Comparison of ENCODE assay signal across 1 cellular context in genomic region chr10:102917314-102917961, GRCh38.
TF ChIP-seq lines count a peak whose summit lies in the region.

No MANE protein-coding gene starts in this region.

TF ChIP-seq in K562, 482 proteins besides CTCF, POLR2A, EP300 and RAD21 (continued from another document):
- TF ChIP-seq ZNF740 (CRISPR knock-in tag; IDR thresholded peaks at IDR 0.05) (no peak), ZNF740 (tag; IDR thresholded peaks at IDR 0.05) (no peak), FOSL1 (tag; conservative IDR thresholded peaks at IDR 0.05) (no peak), ZBTB43 (CRISPR knock-in tag; IDR thresholded peaks at IDR 0.05) (0 out of 2 replicates have a peak, but pooled peaks have one; percentile 47), CTBP1 (IDR thresholded peaks at IDR 0.05; ENCODE audit: borderline replicate concordance) (peak; percentile 34), NR4A1 (CRISPR knock-in tag; IDR thresholded peaks at IDR 0.05) (peak; percentile 52; the same call in 1 of the 2 replicates), NR4A1 (tag; IDR thresholded peaks at IDR 0.05) (no peak), HDAC1 (IDR thresholded peaks at IDR 0.05) (peak in 1 of 2 experiments; percentile 55; a peak in 1 of 4 replicates), JUND (IDR thresholded peaks at IDR 0.05; ENCODE audit: borderline replicate concordance, low read depth, low read length) (0 out of 2 replicates have a peak, but pooled peaks have one; percentile 2), JUND (tag; IDR thresholded peaks at IDR 0.05; ENCODE audit: borderline replicate concordance, low read depth, low read length) (no peak), RBFOX2 (IDR thresholded peaks at IDR 0.05; ENCODE audit: low read depth, low read length) (no peak), NKRF (IDR thresholded peaks at IDR 0.05; ENCODE audit: borderline replicate concordance) (peak; percentile 71; the same call in 1 of the 2 replicates), DDX20 (tag; IDR thresholded peaks at IDR 0.05; ENCODE audit: low read depth) (no peak), SAP30 (IDR thresholded peaks at IDR 0.05; ENCODE audit: borderline replicate concordance, insufficient read depth, low read depth, low read length, poor library complexity, severe bottlenecking) (peak; percentile 74), HINFP (tag; conservative IDR thresholded peaks at IDR 0.05; ENCODE audit: low read depth) (0 out of 2 replicates have a peak, but pooled peaks have one; percentile 35), TRIM28 (IDR thresholded peaks at IDR 0.05) (no peak), FOXP4 (CRISPR knock-in tag; IDR thresholded peaks at IDR 0.05; ENCODE audit: borderline replicate concordance) (peak; percentile 73), RB1 (IDR thresholded peaks at IDR 0.05; ENCODE audit: low read depth) (peak; percentile 91), HNRNPLL (IDR thresholded peaks at IDR 0.05; ENCODE audit: low read depth, low read length, poor library complexity, severe bottlenecking) (peak; percentile 35), MYC (IDR thresholded peaks at IDR 0.05; ENCODE audit: low read depth, low read length) (no peak), MYC (CRISPR knock-in tag; IDR thresholded peaks at IDR 0.05; ENCODE audit: borderline replicate concordance, low read depth) (0 out of 2 replicates have a peak, but pooled peaks have one; percentile 55), HMGN3 (IDR thresholded peaks at IDR 0.05; ENCODE audit: borderline replicate concordance, extremely low read depth, insufficient read length, low read depth, low read length) (peak; percentile 18), NFIC (IDR thresholded peaks at IDR 0.05) (0 out of 2 replicates have a peak, but pooled peaks have one; percentile 15), XRCC4 (IDR thresholded peaks at IDR 0.05; ENCODE audit: extremely low read depth, insufficient read depth, insufficient read length) (no peak), ZNF140 (CRISPR knock-in tag; IDR thresholded peaks at IDR 0.05) (no peak), SMAD3 (CRISPR knock-in tag; conservative IDR thresholded peaks at IDR 0.05) (0 out of 2 replicates have a peak, but pooled peaks have one; percentile 33), REST (CRISPR knock-in tag; IDR thresholded peaks at IDR 0.05; ENCODE audit: low read depth) (0 out of 2 replicates have a peak, but pooled peaks have one; percentile 27), NONO (IDR thresholded peaks at IDR 0.05; ENCODE audit: low read depth in 2 of 2, low read length in 1 of 2) (peak in 1 of 2 experiments; percentile 28; a peak in 1 of 4 replicates), LCOR (CRISPR knock-in tag; IDR thresholded peaks at IDR 0.05) (peak; percentile 84), ZNF695 (CRISPR knock-in tag; IDR thresholded peaks at IDR 0.05) (no peak), ZNF133 (CRISPR knock-in tag; IDR thresholded peaks at IDR 0.05) (no peak), ZNF212 (CRISPR knock-in tag; IDR thresholded peaks at IDR 0.05) (no peak), SMAD4 (CRISPR knock-in tag; conservative IDR thresholded peaks at IDR 0.05) (0 out of 2 replicates have a peak, but pooled peaks have one; percentile 22), ZBTB17 (CRISPR knock-in tag; IDR thresholded peaks at IDR 0.05) (0 out of 2 replicates have a peak, but pooled peaks have one; percentile 44), ZFX (CRISPR knock-in tag; IDR thresholded peaks at IDR 0.05) (peak; percentile 41; the same call in 1 of the 2 replicates), FOXO4 (CRISPR knock-in tag; IDR thresholded peaks at IDR 0.05) (no peak), CEBPG (CRISPR knock-in tag; IDR thresholded peaks at IDR 0.05) (no peak), CEBPG (tag; conservative IDR thresholded peaks at IDR 0.05 in 1 of 2, IDR thresholded peaks at IDR 0.05 in 1 of 2) (no peak), ZBTB7A (IDR thresholded peaks at IDR 0.05; ENCODE audit: borderline replicate concordance, control insufficient read depth, low read depth, low read length) (0 out of 2 replicates have a peak, but pooled peaks have one; percentile 22), MAZ (CRISPR knock-in tag; conservative IDR thresholded peaks at IDR 0.05 in 1 of 2, IDR thresholded peaks at IDR 0.05 in 1 of 2) (peak in 1 of 2 experiments; percentile 11; a peak in 1 of 4 replicates), FIP1L1 (IDR thresholded peaks at IDR 0.05; ENCODE audit: low read depth, low read length, poor library complexity, severe bottlenecking) (peak; percentile 59), HDAC2 (IDR thresholded peaks at IDR 0.05) (peak; percentile 27; the same call in 1 of the 2 replicates), ZNF124 (CRISPR knock-in tag; IDR thresholded peaks at IDR 0.05) (no peak), ZNF639 (CRISPR knock-in tag; conservative IDR thresholded peaks at IDR 0.05 in 1 of 2, IDR thresholded peaks at IDR 0.05 in 1 of 2) (peak in 1 of 2 experiments; percentile 76; a peak in 1 of 4 replicates), TARDBP (IDR thresholded peaks at IDR 0.05) (0 out of 2 replicates have a peak, but pooled peaks have one; percentile 21), KAT7 (CRISPR knock-in tag; IDR thresholded peaks at IDR 0.05; ENCODE audit: borderline replicate concordance) (0 out of 2 replicates have a peak, but pooled peaks have one; percentile 77), ZNF76 (CRISPR knock-in tag; IDR thresholded peaks at IDR 0.05; ENCODE audit: borderline replicate concordance) (0 out of 2 replicates have a peak, but pooled peaks have one; percentile 51), ARID2 (IDR thresholded peaks at IDR 0.05) (peak; percentile 90), TFE3 (CRISPR knock-in tag; IDR thresholded peaks at IDR 0.05) (peak; percentile 49; the same call in 1 of the 2 replicates), STAG1 (CRISPR knock-in tag; IDR thresholded peaks at IDR 0.05; ENCODE audit: borderline replicate concordance) (peak; percentile 97), CREM (IDR thresholded peaks at IDR 0.05; ENCODE audit: low read depth) (peak; percentile 58)
